ENCODE assay signal across 10 cellular contexts in the genomic region with DNA sequence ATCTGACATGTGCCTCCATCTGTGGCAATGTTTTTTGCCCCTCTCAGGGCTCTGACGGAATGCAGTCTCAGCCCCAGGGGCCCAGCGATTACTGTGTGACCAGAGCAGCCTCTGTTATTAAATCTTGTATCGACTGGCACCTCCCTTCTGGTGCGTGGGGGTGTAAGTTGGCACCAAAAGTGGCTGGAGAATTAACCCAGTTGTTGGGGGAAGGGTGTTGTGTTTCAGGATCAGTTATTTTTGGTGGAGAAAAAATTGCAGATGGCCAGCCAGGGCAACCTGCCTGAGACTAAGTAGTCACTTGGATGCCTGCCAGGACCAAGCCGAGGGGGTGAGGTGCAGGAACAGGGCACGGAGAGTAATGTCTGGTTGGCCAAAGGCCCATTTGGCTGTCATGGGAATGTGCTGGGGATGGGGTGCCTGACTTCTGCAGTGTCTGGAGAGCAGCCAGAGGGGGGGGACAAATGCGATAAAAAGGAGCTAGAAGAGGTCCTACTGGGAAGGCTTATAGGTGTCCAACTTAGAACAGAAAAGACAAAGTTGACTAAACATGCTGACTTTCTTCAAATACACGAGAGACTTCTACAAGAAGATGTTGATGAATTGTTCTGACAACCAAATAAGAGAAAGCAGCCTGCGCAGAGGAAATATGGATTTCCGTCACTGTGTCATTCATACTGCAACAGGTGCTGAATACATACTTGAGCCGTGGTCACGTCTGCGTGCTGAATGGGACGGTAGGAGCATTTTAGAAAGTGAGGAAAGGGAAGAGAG.
DNase-seq lines count a peak whose midpoint lies in the region; ATAC-seq, FAIRE-seq and TF ChIP-seq lines count a peak whose summit lies in the region.
"Had no signal": no experiment of that assay in that cellular context is flagged by ENCODE, and none has a peak within 500 bp of the region (broad histone marks: within the 10 kb centered on the region; RNA-seq: fewer than 3 reads in every experiment).

No MANE protein-coding gene starts in this region.

- H3K9me3 ChIP-seq in gastrocnemius medialis, result no peaks in the 10 kb centered on the region

- no peak overlapping the region for H2AK5ac ChIP-seq in mesendoderm (ENCODE audit: low read length)

- H3K18ac ChIP-seq in mesendoderm (ENCODE audit: low read length), result no peak overlapping the region

- no peak overlapping the region for H3K9ac ChIP-seq in mesendoderm (ENCODE audit: low read length)

- DNase-seq in KBM-7, result peak; percentile 32
- DNase-seq in NCI-H226, result peak; percentile 20
- DNase-seq in bronchial epithelial cell (ENCODE audit: low read depth), result peak; percentile 10
- peak in 1 of 2 donors; percentile 31 for DNase-seq in gastrocnemius medialis
- no peak for DNase-seq in mesendoderm
- no peak for DNase-seq in NCI-H526 (lab: John Stamatoyannopoulos, UW)
- DNase-seq: activated naive CD4-positive, alpha-beta T cell treated with anti-CD3 and anti-CD28 coated beads, Interleukin-2, amount 10 ng/mL, durations not matched to agents 7 days and 5 days had no signal

- no peak overlapping the region for H2BK5ac ChIP-seq in mesendoderm (ENCODE audit: low read length)

- H3K27me3 ChIP-seq in bronchial epithelial cell (ENCODE audit: control insufficient read depth, insufficient read depth, low read length) (peaks cover 2% of the 10 kb centered on the region), gastrocnemius medialis (no peaks in the 10 kb centered on the region), mesendoderm (ENCODE audit: insufficient read depth, low read length, poor library complexity) (no peaks in the 10 kb centered on the region)

- H3K4me1 ChIP-seq in gastrocnemius medialis (peaks cover 18 to 23% of the 10 kb centered on the region in 2 donors), mesendoderm (ENCODE audit: control insufficient read depth, low read depth, low read length) (no peaks in the 10 kb centered on the region)

- no peaks in the 10 kb centered on the region for H3K79me2 ChIP-seq in mesendoderm (ENCODE audit: control insufficient read depth, insufficient read depth, low read length)

- H3K23ac ChIP-seq in mesendoderm (ENCODE audit: low read length), result no peak overlapping the region

- no peak overlapping the region for H3K4me2 ChIP-seq in mesendoderm (ENCODE audit: low read length)

- no peak overlapping the region for H4K5ac ChIP-seq in mesendoderm (ENCODE audit: low read length)

- FAIRE-seq in bronchial epithelial cell (lab: Jason Lieb, UNC), result no peak
- FAIRE-seq: GM12878 had no signal

- no peak for TF ChIP-seq POLR2A in gastrocnemius medialis (IDR thresholded peaks at IDR 0.05)

- H4K8ac ChIP-seq in mesendoderm (ENCODE audit: low read depth, low read length), result no peak overlapping the region

- no peak overlapping the region for H2BK120ac ChIP-seq in mesendoderm (ENCODE audit: low read depth, low read length)

- no peak overlapping the region for H2BK15ac ChIP-seq in mesendoderm (replicated peaks; ENCODE audit: low read depth)

- no peaks in the 10 kb centered on the region for H3K36me3 ChIP-seq in bronchial epithelial cell (ENCODE audit: control insufficient read depth, insufficient read depth, low read length)
- H3K36me3 ChIP-seq in gastrocnemius medialis, result no peaks in the 10 kb centered on the region
- H3K36me3 ChIP-seq in mesendoderm (ENCODE audit: control insufficient read depth, insufficient read depth, low read length), result no peaks in the 10 kb centered on the region

- no peaks in the 10 kb centered on the region for H3K79me1 ChIP-seq in mesendoderm (ENCODE audit: low read length)

- no peak overlapping the region for H3K56ac ChIP-seq in mesendoderm (ENCODE audit: low read length)

- H3K4ac ChIP-seq in mesendoderm (ENCODE audit: low read depth, low read length), result no peak overlapping the region

- H3K27ac ChIP-seq in gastrocnemius medialis, result peak overlapping the region; percentile 12 to 62 (median 56)
- H3K27ac ChIP-seq in mesendoderm (ENCODE audit: low read depth, low read length), result no peak overlapping the region

- intact Hi-C loops in gastrocnemius medialis (cut with DNase I; ENCODE audit: low total_unique reads), result no loop called here

- in situ Hi-C loops in KBM-7 (cut with MboI; ENCODE audit: low pct_unique_long_range_greater_than_20kb, low sequenced_read_pairs), result no loop called here
- in situ Hi-C loops in gastrocnemius medialis (cut with MboI; ENCODE audit: low sequenced_read_pairs in 4 of 4), result no loop called here

- no peak for TF ChIP-seq CTCF in bronchial epithelial cell (IDR thresholded peaks at IDR 0.05; ENCODE audit: insufficient read depth, low read length, severe bottlenecking)
- no peak for TF ChIP-seq CTCF in gastrocnemius medialis (IDR thresholded peaks at IDR 0.05 in 4 of 5, conservative IDR thresholded peaks at IDR 0.05 in 1 of 5)

- ATAC-seq in gastrocnemius medialis (peak; percentile 36 to 72), GM21423 (IDR thresholded peaks at IDR 0.05; ENCODE audit: unreplicated experiment) (no peak), GM19455 (IDR thresholded peaks at IDR 0.05; ENCODE audit: unreplicated experiment) (no peak)

- no peak overlapping the region for H3K4me3 ChIP-seq in bronchial epithelial cell (ENCODE audit: low read depth, low read length)
- peak overlapping the region in 3 of 4 donors; percentile 2 to 24 (median 22) for H3K4me3 ChIP-seq in gastrocnemius medialis
- H3K4me3 ChIP-seq in mesendoderm (ENCODE audit: low read length), result no peak overlapping the region
- H3K4me3 ChIP-seq: GM12878 had no signal

- no CpG with 5 or more reads among the region's 14 CpGs for WGBS in mesendoderm (ENCODE audit: extremely low coverage, insufficient coverage, low lambda C conversion rate)

Comparison
In these comparisons a context has a peak if more than half of its experiments do, and no peak if none do; other contexts are left out.
1. DNase-seq: peak in KBM-7 (single experiment), NCI-H226 (single experiment) and bronchial epithelial cell (single experiment); none in mesendoderm (single experiment) and NCI-H526 (0 of 2).
2. H3K4me3 ChIP-seq: peak in gastrocnemius medialis (3 of 4); none in bronchial epithelial cell (single experiment) and mesendoderm (single experiment).
3. ATAC-seq: peak in gastrocnemius medialis (2 of 2); none in GM21423 (single experiment) and GM19455 (single experiment).